23 cellular contexts compared by ENCODE assay signal in genomic region chr2:241893265-241893664, GRCh38. TPM values are rescaled to one million over a fixed set of nuclear protein-coding genes. Genes with fewer than 3 reads are reported as not detected.
DNase-seq lines count a peak whose midpoint lies in the region; ATAC-seq and TF ChIP-seq lines count a peak whose summit lies in the region.
"Had no signal": no experiment of that assay in that cellular context is flagged by ENCODE, and none has a peak within 500 bp of the region (broad histone marks: within the 10 kb centered on the region; RNA-seq: fewer than 3 reads in every experiment).

No MANE protein-coding gene starts in this region.

- H3K4me1 ChIP-seq in lower lobe of right lung (no peaks in the 10 kb centered on the region), upper lobe of right lung (no peaks in the 10 kb centered on the region)
- H3K4me1 ChIP-seq in naive thymus-derived CD4-positive, alpha-beta T cell (ENCODE audit: control insufficient read depth in 2 of 2, insufficient read depth in 2 of 2, low read length in 2 of 2) = peaks cover 0 to 5% of the 10 kb centered on the region in 2 donors

- no peaks in the 10 kb centered on the region for H3K27me3 Mint-ChIP-seq in activated naive CD8-positive, alpha-beta T cell treated with anti-CD3 and anti-CD28 coated beads, Interleukin-2, amount 10 ng/mL, durations not matched to agents 7 days and 5 days
- peaks cover 2% of the 10 kb centered on the region for H3K27me3 Mint-ChIP-seq in activated naive CD8-positive, alpha-beta T cell treated with anti-CD3 and anti-CD28 coated beads, Interleukin-2, amount 50 U/mL, for 24 hours
- H3K27me3 Mint-ChIP-seq in naive thymus-derived CD4-positive, alpha-beta T cell = no peaks in the 10 kb centered on the region
- H3K27me3 Mint-ChIP-seq: stimulated activated naive CD8-positive, alpha-beta T cell treated with anti-CD3 and anti-CD28 coated beads, Interleukin-15, amount 100 ng/mL, for 72 hours had no signal

- H3K27ac ChIP-seq in VCaP = peak overlapping the region; percentile 98
- H3K27ac ChIP-seq in lower lobe of right lung = no peak overlapping the region
- no peak overlapping the region for H3K27ac ChIP-seq in upper lobe of right lung
- H3K27ac ChIP-seq in naive thymus-derived CD4-positive, alpha-beta T cell (ENCODE audit: low read depth, low read length) = no peak overlapping the region
- H3K27ac ChIP-seq: cardiac muscle cell, HL-60, transverse colon had no signal

- no peaks in the 10 kb centered on the region for H3K36me3 ChIP-seq in lower lobe of right lung
- no peaks in the 10 kb centered on the region for H3K36me3 ChIP-seq in upper lobe of right lung
- H3K36me3 ChIP-seq in naive thymus-derived CD4-positive, alpha-beta T cell (ENCODE audit: control insufficient read depth in 2 of 3, insufficient read depth in 3 of 3, low read length in 3 of 3) = peaks cover 0 to 16% (median 0%) of the 10 kb centered on the region in 3 experiments
- H3K36me3 ChIP-seq: cardiac muscle cell, transverse colon had no signal

- POLR2A ChIA-PET in activated naive CD8-positive, alpha-beta T cell treated with anti-CD3 and anti-CD28 coated beads, Interleukin-2, amount 10 ng/mL, durations not matched to agents 7 days and 5 days (lab: Charles Lee) = no interaction called here
- POLR2A ChIA-PET in naive thymus-derived CD4-positive, alpha-beta T cell (lab: Charles Lee) = no interaction called here

- H3K9me3 ChIP-seq in lower lobe of right lung (no peaks in the 10 kb centered on the region), upper lobe of right lung (no peaks in the 10 kb centered on the region)
- no peaks in the 10 kb centered on the region for H3K9me3 ChIP-seq in naive thymus-derived CD4-positive, alpha-beta T cell (ENCODE audit: control insufficient read depth in 2 of 3, low read length in 3 of 3)
- H3K9me3 ChIP-seq: mucosa of descending colon, transverse colon had no signal

- peaks cover 3% of the 10 kb centered on the region for H3K4me1 Mint-ChIP-seq in activated naive CD8-positive, alpha-beta T cell treated with anti-CD3 and anti-CD28 coated beads, Interleukin-2, amount 10 ng/mL, durations not matched to agents 7 days and 5 days
- H3K4me1 Mint-ChIP-seq in activated naive CD8-positive, alpha-beta T cell treated with anti-CD3 and anti-CD28 coated beads, Interleukin-2, amount 50 U/mL, for 24 hours = peaks cover 6% of the 10 kb centered on the region
- H3K4me1 Mint-ChIP-seq in naive thymus-derived CD4-positive, alpha-beta T cell = peaks cover 3 to 36% (median 20%) of the 10 kb centered on the region in 7 donors

- DNase-seq in activated naive CD8-positive, alpha-beta T cell treated with anti-CD3 and anti-CD28 coated beads, Interleukin-2, amount 10 ng/mL, durations not matched to agents 7 days and 5 days = peak; percentile 5
- DNase-seq in activated naive CD8-positive, alpha-beta T cell treated with anti-CD3 and anti-CD28 coated beads, Interleukin-2, amount 50 U/mL, for 24 hours = no peak
- DNase-seq in lower lobe of right lung (peak; percentile 30), upper lobe of right lung (peak; percentile 42), NCI-H1436 (lab: John Stamatoyannopoulos, UW) (no peak)
- no peak for DNase-seq in naive thymus-derived CD4-positive, alpha-beta T cell
- DNase-seq in stimulated activated CD4-positive, alpha-beta T cell treated with anti-CD3 and anti-CD28 coated beads, Interleukin-2, amount 100 ng/mL, for 48 hours = no peak
- DNase-seq: ACHN; amniotic stem cell; dermis blood vessel endothelial cell; glutamatergic neuron; NCI-H1105; NCI-H2081 treated with DMSO at 0.1 percent for 48 hours; NCI-H446; SHP77 treated with DMSO at 0.1 percent for 48 hours; stimulated activated CD4-positive, alpha-beta T cell treated with anti-CD3 and anti-CD28 coated beads, Interleukin-12 subunit alpha, Interleukin-12 subunit beta, amount 100 ng/mL, for 4 hours; transverse colon had no signal

- H3K27me3 ChIP-seq in lower lobe of right lung (ENCODE audit: low read depth) (no peaks in the 10 kb centered on the region), upper lobe of right lung (no peaks in the 10 kb centered on the region)
- no peaks in the 10 kb centered on the region for H3K27me3 ChIP-seq in naive thymus-derived CD4-positive, alpha-beta T cell (ENCODE audit: control insufficient read depth in 2 of 2, insufficient read depth in 2 of 2, low read length in 2 of 2)
- H3K27me3 ChIP-seq: cardiac muscle cell, transverse colon had no signal

- intact Hi-C loops in lower lobe of right lung (cut with DNase I) = no loop called here
- intact Hi-C loops in upper lobe of right lung (cut with DNase I) = no loop called here
- intact Hi-C loops in naive thymus-derived CD4-positive, alpha-beta T cell (cut with micrococcal nuclease) = no loop called here

- no peak for ATAC-seq in activated naive CD8-positive, alpha-beta T cell treated with anti-CD3 and anti-CD28 coated beads, Interleukin-2, amount 10 ng/mL, durations not matched to agents 7 days and 5 days (ENCODE audit: low read depth)
- ATAC-seq in activated naive CD8-positive, alpha-beta T cell treated with anti-CD3 and anti-CD28 coated beads, Interleukin-2, amount 50 U/mL, for 24 hours = no peak
- ATAC-seq in lower lobe of right lung (no peak), upper lobe of right lung (no peak)
- ATAC-seq in naive thymus-derived CD4-positive, alpha-beta T cell = no peak
- ATAC-seq: mucosa of descending colon; stimulated activated naive CD8-positive, alpha-beta T cell treated with anti-CD3 and anti-CD28 coated beads, Interleukin-15, amount 100 ng/mL, for 72 hours had no signal

- peaks cover 7% of the 10 kb centered on the region for H3K9me3 Mint-ChIP-seq in activated naive CD8-positive, alpha-beta T cell treated with anti-CD3 and anti-CD28 coated beads, Interleukin-2, amount 10 ng/mL, durations not matched to agents 7 days and 5 days
- H3K9me3 Mint-ChIP-seq in activated naive CD8-positive, alpha-beta T cell treated with anti-CD3 and anti-CD28 coated beads, Interleukin-2, amount 50 U/mL, for 24 hours = peaks cover 4% of the 10 kb centered on the region
- peaks cover 0 to 2% (median 0%) of the 10 kb centered on the region in 11 donors for H3K9me3 Mint-ChIP-seq in naive thymus-derived CD4-positive, alpha-beta T cell

- peaks cover 15% of the 10 kb centered on the region for H3K36me3 Mint-ChIP-seq in activated naive CD8-positive, alpha-beta T cell treated with anti-CD3 and anti-CD28 coated beads, Interleukin-2, amount 10 ng/mL, durations not matched to agents 7 days and 5 days
- peaks cover 15% of the 10 kb centered on the region for H3K36me3 Mint-ChIP-seq in activated naive CD8-positive, alpha-beta T cell treated with anti-CD3 and anti-CD28 coated beads, Interleukin-2, amount 50 U/mL, for 24 hours (ENCODE audit: low read depth)
- peaks cover 0 to 13% (median 4%) of the 10 kb centered on the region in 5 donors for H3K36me3 Mint-ChIP-seq in naive thymus-derived CD4-positive, alpha-beta T cell

- CTCF ChIA-PET in naive thymus-derived CD4-positive, alpha-beta T cell (lab: Charles Lee) = no interaction called here

- H3K27ac Mint-ChIP-seq in activated naive CD8-positive, alpha-beta T cell treated with anti-CD3 and anti-CD28 coated beads, Interleukin-2, amount 10 ng/mL, durations not matched to agents 7 days and 5 days = no peak overlapping the region
- H3K27ac Mint-ChIP-seq in activated naive CD8-positive, alpha-beta T cell treated with anti-CD3 and anti-CD28 coated beads, Interleukin-2, amount 50 U/mL, for 24 hours = no peak overlapping the region
- peak overlapping the region in 1 of 9 donors; percentile 12 for H3K27ac Mint-ChIP-seq in naive thymus-derived CD4-positive, alpha-beta T cell
- H3K27ac Mint-ChIP-seq: stimulated activated naive CD8-positive, alpha-beta T cell treated with anti-CD3 and anti-CD28 coated beads, Interleukin-15, amount 100 ng/mL, for 72 hours had no signal

- TF ChIP-seq CTCF in VCaP (conservative IDR thresholded peaks at IDR 0.05) (no peak), lower lobe of right lung (IDR thresholded peaks at IDR 0.05) (no peak), upper lobe of right lung (IDR thresholded peaks at IDR 0.05) (no peak)

- H3K4me3 ChIP-seq in lower lobe of right lung (no peak overlapping the region), upper lobe of right lung (no peak overlapping the region)
- H3K4me3 ChIP-seq in naive thymus-derived CD4-positive, alpha-beta T cell (ENCODE audit: low read length) = no peak overlapping the region
- H3K4me3 ChIP-seq: cardiac muscle cell, mucosa of descending colon, transverse colon had no signal

- H3K4me3 Mint-ChIP-seq in activated naive CD8-positive, alpha-beta T cell treated with anti-CD3 and anti-CD28 coated beads, Interleukin-2, amount 10 ng/mL, durations not matched to agents 7 days and 5 days = no peak overlapping the region
- H3K4me3 Mint-ChIP-seq in activated naive CD8-positive, alpha-beta T cell treated with anti-CD3 and anti-CD28 coated beads, Interleukin-2, amount 50 U/mL, for 24 hours = no peak overlapping the region
- no peak overlapping the region for H3K4me3 Mint-ChIP-seq in naive thymus-derived CD4-positive, alpha-beta T cell
- H3K4me3 Mint-ChIP-seq: stimulated activated naive CD8-positive, alpha-beta T cell treated with anti-CD3 and anti-CD28 coated beads, Interleukin-15, amount 100 ng/mL, for 72 hours had no signal

RNA-seq across cellular contexts. Expression of gene RTP5, which starts 23.7 kb away (rescaled TPM):
- under 1 TPM; 0.53 to 0.60 TPM for total RNA-seq in activated naive CD8-positive, alpha-beta T cell treated with anti-CD3 and anti-CD28 coated beads, Interleukin-2, amount 10 ng/mL, durations not matched to agents 7 days and 5 days
- total RNA-seq in lower lobe of right lung (not detected), upper lobe of right lung (not detected)
- under 1 TPM in 1 of 5 experiments, not detected in 4; 0.54 TPM for total RNA-seq in naive thymus-derived CD4-positive, alpha-beta T cell
- polyA plus RNA-seq in naive thymus-derived CD4-positive, alpha-beta T cell = not detected
- total RNA-seq: cardiac muscle cell, dermis blood vessel endothelial cell, mucosa of descending colon, renal cortical epithelial cell had no signal
- polyA plus RNA-seq: cardiac muscle cell had no signal

RNA-seq across cellular contexts. Expression of gene PDCD1, which starts 34.6 kb away (rescaled TPM):
- total RNA-seq in activated naive CD8-positive, alpha-beta T cell treated with anti-CD3 and anti-CD28 coated beads, Interleukin-2, amount 10 ng/mL, durations not matched to agents 7 days and 5 days = 1 to 10 TPM; 5.4 to 6.6 TPM
- total RNA-seq in lower lobe of right lung (1.4 TPM), upper lobe of right lung (1.8 TPM)
- 1 to 10 TPM in 2 of 5 experiments, under 1 TPM in 1, not detected in 2; 0.56 to 9.4 (median 1.1) TPM for total RNA-seq in naive thymus-derived CD4-positive, alpha-beta T cell
- polyA plus RNA-seq in naive thymus-derived CD4-positive, alpha-beta T cell = under 1 TPM; 0.24 to 0.85 TPM
- total RNA-seq: cardiac muscle cell, dermis blood vessel endothelial cell had no signal
- polyA plus RNA-seq: cardiac muscle cell had no signal

Comparison
In these comparisons a context has a peak if more than half of its experiments do, and no peak if none do; other contexts are left out.
1. DNase-seq: peak in activated naive CD8-positive, alpha-beta T cell treated with anti-CD3 and anti-CD28 coated beads, Interleukin-2, amount 10 ng/mL, durations not matched to agents 7 days and 5 days (single experiment), lower lobe of right lung (single experiment) and upper lobe of right lung (single experiment); none in activated naive CD8-positive, alpha-beta T cell treated with anti-CD3 and anti-CD28 coated beads, Interleukin-2, amount 50 U/mL, for 24 hours (single experiment), NCI-H1436 (single experiment), naive thymus-derived CD4-positive, alpha-beta T cell (0 of 9) and stimulated activated CD4-positive, alpha-beta T cell treated with anti-CD3 and anti-CD28 coated beads, Interleukin-2, amount 100 ng/mL, for 48 hours (0 of 2).